In genomic region chr12:106581543-106582263, GRCh38 we compare ENCODE assay signal across 11 cellular contexts. TPM values are rescaled to one million over a fixed set of nuclear protein-coding genes. Genes with fewer than 3 reads are reported as not detected.
DNase-seq lines count a peak whose midpoint lies in the region; ATAC-seq, FAIRE-seq and TF ChIP-seq lines count a peak whose summit lies in the region.
"Had no signal": no experiment of that assay in that cellular context is flagged by ENCODE, and none has a peak within 500 bp of the region (broad histone marks: within the 10 kb centered on the region; RNA-seq: fewer than 3 reads in every experiment).

No MANE protein-coding gene starts in this region.

- peak overlapping the region; percentile 39 for H3K4me3 Mint-ChIP-seq in activated naive CD4-positive, alpha-beta T cell treated with anti-CD3 and anti-CD28 coated beads for 36 hours
- H3K4me3 Mint-ChIP-seq in activated naive CD4-positive, alpha-beta T cell treated with anti-CD3 and anti-CD28 coated beads, Interleukin-2, amount 10 ng/mL, durations not matched to agents 7 days and 5 days, result no peak overlapping the region

- DNase-seq in activated naive CD4-positive, alpha-beta T cell treated with anti-CD3 and anti-CD28 coated beads for 36 hours, result no peak
- no peak for DNase-seq in activated naive CD4-positive, alpha-beta T cell treated with anti-CD3 and anti-CD28 coated beads, Interleukin-2, amount 10 ng/mL, durations not matched to agents 7 days and 5 days
- DNase-seq in adrenal gland (peak in 4 of 7 donors; percentile 30 to 43 (median 32)), kidney (peak; percentile 79), testis (peak; percentile 24), MG63 (no peak)
- DNase-seq: CD4-positive, CD25-positive, alpha-beta regulatory T cell; NCI-H1694 treated with DMSO at 0.1 percent for 48 hours had no signal

- no peaks in the 10 kb centered on the region for H3K9me3 Mint-ChIP-seq in activated naive CD4-positive, alpha-beta T cell treated with anti-CD3 and anti-CD28 coated beads for 36 hours
- no peaks in the 10 kb centered on the region for H3K9me3 Mint-ChIP-seq in activated naive CD4-positive, alpha-beta T cell treated with anti-CD3 and anti-CD28 coated beads, Interleukin-2, amount 10 ng/mL, durations not matched to agents 7 days and 5 days

- FAIRE-seq in kidney (lab: Jason Lieb, UNC), result no peak
- FAIRE-seq: endometrium had no signal

- CTCF ChIA-PET in activated naive CD4-positive, alpha-beta T cell treated with anti-CD3 and anti-CD28 coated beads for 36 hours (lab: Charles Lee), result no interaction called here
- CTCF ChIA-PET in activated naive CD4-positive, alpha-beta T cell treated with anti-CD3 and anti-CD28 coated beads, Interleukin-2, amount 10 ng/mL, durations not matched to agents 7 days and 5 days (lab: Charles Lee), result interaction anchor here (0.7 kb wide), 1 partner anchor 205 kb away, joined by 3 read pairs; no protein-coding TSS in a partner anchor

- H3K27ac Mint-ChIP-seq in activated naive CD4-positive, alpha-beta T cell treated with anti-CD3 and anti-CD28 coated beads for 36 hours, result no peak overlapping the region
- H3K27ac Mint-ChIP-seq in activated naive CD4-positive, alpha-beta T cell treated with anti-CD3 and anti-CD28 coated beads, Interleukin-2, amount 10 ng/mL, durations not matched to agents 7 days and 5 days, result no peak overlapping the region
- H3K27ac Mint-ChIP-seq: CD4-positive, CD25-positive, alpha-beta regulatory T cell had no signal

- WGBS in adrenal gland, 4 donors, result 1 to 3% (median 2%) methylated on average over 26 to 52 of the region's 52 CpGs
- 1 to 9% methylated on average over 7 to 52 of the region's 52 CpGs for WGBS in testis, 2 donors

- no peaks in the 10 kb centered on the region for H3K36me3 ChIP-seq in adrenal gland (replicated peaks in 1 of 2)
- no peaks in the 10 kb centered on the region for H3K36me3 ChIP-seq in kidney (ENCODE audit: control insufficient read depth in 1 of 2, insufficient read depth in 2 of 2, low read length in 2 of 2)
- no peaks in the 10 kb centered on the region for H3K36me3 ChIP-seq in testis (ENCODE audit: low read depth, missing control alignments)
- no peaks in the 10 kb centered on the region for H3K36me3 ChIP-seq in MG63

- H3K36me3 Mint-ChIP-seq in activated naive CD4-positive, alpha-beta T cell treated with anti-CD3 and anti-CD28 coated beads for 36 hours (ENCODE audit: low read depth), result no peaks in the 10 kb centered on the region
- H3K36me3 Mint-ChIP-seq in activated naive CD4-positive, alpha-beta T cell treated with anti-CD3 and anti-CD28 coated beads, Interleukin-2, amount 10 ng/mL, durations not matched to agents 7 days and 5 days, result no peaks in the 10 kb centered on the region
- H3K36me3 Mint-ChIP-seq: CD4-positive, CD25-positive, alpha-beta regulatory T cell had no signal

- H3K27ac ChIP-seq in adrenal gland, result no peak overlapping the region
- no peak overlapping the region for H3K27ac ChIP-seq in kidney (ENCODE audit: low read depth in 2 of 2, low read length in 2 of 2)
- H3K27ac ChIP-seq in testis, result no peak overlapping the region

- no peaks in the 10 kb centered on the region for H3K9me3 ChIP-seq in adrenal gland (replicated peaks in 1 of 3)
- H3K9me3 ChIP-seq in kidney (ENCODE audit: control insufficient read depth in 1 of 2, low read length in 2 of 2), result no peaks in the 10 kb centered on the region
- H3K9me3 ChIP-seq in testis, result no peaks in the 10 kb centered on the region
- no peaks in the 10 kb centered on the region for H3K9me3 ChIP-seq in MG63

- ATAC-seq in HG02763 (IDR thresholded peaks at IDR 0.05; ENCODE audit: unreplicated experiment) (no peak), GM21390 (IDR thresholded peaks at IDR 0.05; ENCODE audit: unreplicated experiment) (no peak)

- peaks cover 34% of the 10 kb centered on the region for H3K4me1 Mint-ChIP-seq in activated naive CD4-positive, alpha-beta T cell treated with anti-CD3 and anti-CD28 coated beads for 36 hours (ENCODE audit: low read depth)
- peaks cover 21% of the 10 kb centered on the region for H3K4me1 Mint-ChIP-seq in activated naive CD4-positive, alpha-beta T cell treated with anti-CD3 and anti-CD28 coated beads, Interleukin-2, amount 10 ng/mL, durations not matched to agents 7 days and 5 days

- peak overlapping the region in 2 of 4 donors; percentile 25 to 42 for H3K4me3 ChIP-seq in adrenal gland
- no peak overlapping the region for H3K4me3 ChIP-seq in kidney (ENCODE audit: low read length in 2 of 2)
- H3K4me3 ChIP-seq in testis, result no peak overlapping the region
- H3K4me3 ChIP-seq in MG63, result no peak overlapping the region

- H3K27me3 ChIP-seq in adrenal gland (peaks cover 90% of the 10 kb centered on the region), testis (no peaks in the 10 kb centered on the region), MG63 (peaks cover 50% of the 10 kb centered on the region)

- H3K4me1 ChIP-seq in adrenal gland (replicated peaks in 1 of 2), result peaks cover 29 to 36% of the 10 kb centered on the region in 2 donors
- H3K4me1 ChIP-seq in kidney (ENCODE audit: control insufficient read depth in 1 of 2, insufficient read depth in 1 of 2, low read depth in 1 of 2, low read length in 2 of 2), result peaks cover 0 to 14% of the 10 kb centered on the region in 2 donors
- peaks cover 41% of the 10 kb centered on the region for H3K4me1 ChIP-seq in testis

- H3K27me3 Mint-ChIP-seq in activated naive CD4-positive, alpha-beta T cell treated with anti-CD3 and anti-CD28 coated beads for 36 hours (ENCODE audit: low read depth), result peaks cover 73% of the 10 kb centered on the region
- peaks cover 91% of the 10 kb centered on the region for H3K27me3 Mint-ChIP-seq in activated naive CD4-positive, alpha-beta T cell treated with anti-CD3 and anti-CD28 coated beads, Interleukin-2, amount 10 ng/mL, durations not matched to agents 7 days and 5 days

- TF ChIP-seq CTCF in adrenal gland (IDR thresholded peaks at IDR 0.05), result no peak
- no peak for TF ChIP-seq CTCF in kidney (IDR thresholded peaks at IDR 0.05; ENCODE audit: borderline replicate concordance, extremely low read depth, insufficient read depth)
- no peak for TF ChIP-seq CTCF in testis (IDR thresholded peaks at IDR 0.05)

- H3K9ac ChIP-seq in kidney (ENCODE audit: low read length in 2 of 2), result no peak overlapping the region

- intact Hi-C loops in activated naive CD4-positive, alpha-beta T cell treated with anti-CD3 and anti-CD28 coated beads for 36 hours (cut with micrococcal nuclease), result loop anchor here (10.0 kb wide), 1 partner anchor 333 kb away; no protein-coding TSS in a partner anchor
- intact Hi-C loops in adrenal gland (cut with DNase I), result no loop called here
- intact Hi-C loops in kidney (cut with DNase I), result no loop called here
- intact Hi-C loops in testis (cut with DNase I; ENCODE audit: low total_unique reads), result no loop called here

- TF ChIP-seq POLR2A in adrenal gland (IDR thresholded peaks at IDR 0.05) (no peak), testis (IDR thresholded peaks at IDR 0.05) (no peak)

RNA-seq across cellular contexts. Expression of gene RFX4, which starts 1.1 kb away (rescaled TPM):
- total RNA-seq in activated naive CD4-positive, alpha-beta T cell treated with anti-CD3 and anti-CD28 coated beads for 36 hours, result not detected
- total RNA-seq in adrenal gland, result not detected
- under 1 TPM in 1 of 3 donors, not detected in 2; 0.08 TPM for polyA plus RNA-seq in adrenal gland
- not detected for total RNA-seq in kidney
- not detected for polyA plus RNA-seq in kidney (ENCODE audit: insufficient read depth, low read depth, low replicate concordance)
- 10 to 100 TPM; 52.7 to 86.4 TPM for total RNA-seq in testis
- polyA plus RNA-seq in testis (ENCODE audit: insufficient read depth, low read depth, low replicate concordance), result 217 TPM
- not detected in 2 replicates for total RNA-seq in MG63 (2014; rRNA removed; shearing (Covaris generic); ENCODE audit: low replicate concordance)
- total RNA-seq: CD4-positive, CD25-positive, alpha-beta regulatory T cell had no signal
- polyA plus RNA-seq: CD4-positive, CD25-positive, alpha-beta regulatory T cell had no signal

Comparison
In these comparisons a context has a peak if more than half of its experiments do, and no peak if none do; other contexts are left out.
1. DNase-seq: peak in adrenal gland (4 of 7), kidney (single experiment) and testis (single experiment); none in activated naive CD4-positive, alpha-beta T cell treated with anti-CD3 and anti-CD28 coated beads for 36 hours (single experiment), activated naive CD4-positive, alpha-beta T cell treated with anti-CD3 and anti-CD28 coated beads, Interleukin-2, amount 10 ng/mL, durations not matched to agents 7 days and 5 days (single experiment) and MG63 (single experiment).
2. RNA of gene RFX4, which starts 1.1 kb away (total RNA-seq): 52.7 to 86.4 TPM in testis; not detected in activated naive CD4-positive, alpha-beta T cell treated with anti-CD3 and anti-CD28 coated beads for 36 hours, not detected in adrenal gland, not detected in kidney (single experiment) and not detected in MG63; every median in the first group is over 10 times any median in the second.